1 cellular context compared by ENCODE assay signal in genomic region chr12:68344126-68344525, GRCh38.
TF ChIP-seq lines count a peak whose summit lies in the region.

No MANE protein-coding gene starts in this region.

TF ChIP-seq in HepG2, 621 proteins besides CTCF, POLR2A, EP300 and RAD21 (continued from another document and continues in another):
- TF ChIP-seq SMARCE1 (IDR thresholded peaks at IDR 0.05; ENCODE audit: borderline replicate concordance) (no peak), SMAD9 (CRISPR knock-in tag; IDR thresholded peaks at IDR 0.05) (no peak), ZNF839 (CRISPR knock-in tag; IDR thresholded peaks at IDR 0.05; ENCODE audit: borderline replicate concordance) (no peak), ZBTB3 (CRISPR knock-in tag; IDR thresholded peaks at IDR 0.05; ENCODE audit: borderline replicate concordance, low read depth) (no peak), JDP2 (CRISPR knock-in tag; IDR thresholded peaks at IDR 0.05; ENCODE audit: borderline replicate concordance) (no peak), ZNF850 (CRISPR knock-in tag; conservative IDR thresholded peaks at IDR 0.05) (no peak), PHF20 (CRISPR knock-in tag; IDR thresholded peaks at IDR 0.05) (no peak), ZBTB38 (CRISPR knock-in tag; IDR thresholded peaks at IDR 0.05) (no peak), MZF1 (CRISPR knock-in tag; IDR thresholded peaks at IDR 0.05; ENCODE audit: borderline replicate concordance) (no peak), HMG20B (CRISPR knock-in tag; conservative IDR thresholded peaks at IDR 0.05) (0 out of 2 replicates have a peak, but pooled peaks have one; percentile 24), DR1 (CRISPR knock-in tag; IDR thresholded peaks at IDR 0.05) (no peak), ZSCAN21 (CRISPR knock-in tag; IDR thresholded peaks at IDR 0.05; ENCODE audit: borderline replicate concordance) (no peak), SKI (IDR thresholded peaks at IDR 0.05; ENCODE audit: partially characterized antibody) (no peak), ZNF468 (CRISPR knock-in tag; IDR thresholded peaks at IDR 0.05) (no peak), TBX3 (IDR thresholded peaks at IDR 0.05; ENCODE audit: borderline replicate concordance) (peak; percentile 61; the same call in 1 of the 2 replicates), AKAP8 (CRISPR knock-in tag; IDR thresholded peaks at IDR 0.05) (no peak), MTA1 (CRISPR knock-in tag; IDR thresholded peaks at IDR 0.05; ENCODE audit: borderline replicate concordance) (no peak), CAMTA2 (CRISPR knock-in tag; IDR thresholded peaks at IDR 0.05; ENCODE audit: borderline replicate concordance) (no peak), ZNF101 (CRISPR knock-in tag; IDR thresholded peaks at IDR 0.05; ENCODE audit: borderline replicate concordance, low read depth) (no peak), TIGD3 (CRISPR knock-in tag; IDR thresholded peaks at IDR 0.05; ENCODE audit: borderline replicate concordance) (no peak), REXO4 (CRISPR knock-in tag; IDR thresholded peaks at IDR 0.05; ENCODE audit: borderline replicate concordance) (no peak), NR0B2 (CRISPR knock-in tag; IDR thresholded peaks at IDR 0.05) (no peak), ZNF260 (CRISPR knock-in tag; IDR thresholded peaks at IDR 0.05; ENCODE audit: borderline replicate concordance, low read depth) (no peak), YY1 (IDR thresholded peaks at IDR 0.05; ENCODE audit: insufficient read depth, insufficient replicate concordance, low read depth, low read length) (no peak), HDAC1 (CRISPR knock-in tag; IDR thresholded peaks at IDR 0.05) (peak; percentile 65), NR2F2 (IDR thresholded peaks at IDR 0.05; ENCODE audit: borderline replicate concordance, low read depth) (peak; percentile 36; the same call in 1 of the 2 replicates), ZNF30 (CRISPR knock-in tag; IDR thresholded peaks at IDR 0.05) (no peak), SMC3 (IDR thresholded peaks at IDR 0.05; ENCODE audit: low read length) (no peak), BCL3 (CRISPR knock-in tag; IDR thresholded peaks at IDR 0.05) (no peak), ATF7-NPFF (CRISPR knock-in tag; IDR thresholded peaks at IDR 0.05; ENCODE audit: low read depth) (no peak)
- TF ChIP-seq, protein P1, sequence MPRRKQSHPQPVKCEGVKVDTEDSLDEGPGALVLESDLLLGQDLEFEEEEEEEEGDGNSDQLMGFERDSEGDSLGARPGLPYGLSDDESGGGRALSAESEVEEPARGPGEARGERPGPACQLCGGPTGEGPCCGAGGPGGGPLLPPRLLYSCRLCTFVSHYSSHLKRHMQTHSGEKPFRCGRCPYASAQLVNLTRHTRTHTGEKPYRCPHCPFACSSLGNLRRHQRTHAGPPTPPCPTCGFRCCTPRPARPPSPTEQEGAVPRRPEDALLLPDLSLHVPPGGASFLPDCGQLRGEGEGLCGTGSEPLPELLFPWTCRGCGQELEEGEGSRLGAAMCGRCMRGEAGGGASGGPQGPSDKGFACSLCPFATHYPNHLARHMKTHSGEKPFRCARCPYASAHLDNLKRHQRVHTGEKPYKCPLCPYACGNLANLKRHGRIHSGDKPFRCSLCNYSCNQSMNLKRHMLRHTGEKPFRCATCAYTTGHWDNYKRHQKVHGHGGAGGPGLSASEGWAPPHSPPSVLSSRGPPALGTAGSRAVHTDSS (CRISPR knock-in tag; conservative IDR thresholded peaks at IDR 0.05): no peak
- TF ChIP-seq, protein P2, sequence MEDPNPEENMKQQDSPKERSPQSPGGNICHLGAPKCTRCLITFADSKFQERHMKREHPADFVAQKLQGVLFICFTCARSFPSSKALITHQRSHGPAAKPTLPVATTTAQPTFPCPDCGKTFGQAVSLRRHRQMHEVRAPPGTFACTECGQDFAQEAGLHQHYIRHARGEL (CRISPR knock-in tag; IDR thresholded peaks at IDR 0.05): no peak
- TF ChIP-seq, protein P3, sequence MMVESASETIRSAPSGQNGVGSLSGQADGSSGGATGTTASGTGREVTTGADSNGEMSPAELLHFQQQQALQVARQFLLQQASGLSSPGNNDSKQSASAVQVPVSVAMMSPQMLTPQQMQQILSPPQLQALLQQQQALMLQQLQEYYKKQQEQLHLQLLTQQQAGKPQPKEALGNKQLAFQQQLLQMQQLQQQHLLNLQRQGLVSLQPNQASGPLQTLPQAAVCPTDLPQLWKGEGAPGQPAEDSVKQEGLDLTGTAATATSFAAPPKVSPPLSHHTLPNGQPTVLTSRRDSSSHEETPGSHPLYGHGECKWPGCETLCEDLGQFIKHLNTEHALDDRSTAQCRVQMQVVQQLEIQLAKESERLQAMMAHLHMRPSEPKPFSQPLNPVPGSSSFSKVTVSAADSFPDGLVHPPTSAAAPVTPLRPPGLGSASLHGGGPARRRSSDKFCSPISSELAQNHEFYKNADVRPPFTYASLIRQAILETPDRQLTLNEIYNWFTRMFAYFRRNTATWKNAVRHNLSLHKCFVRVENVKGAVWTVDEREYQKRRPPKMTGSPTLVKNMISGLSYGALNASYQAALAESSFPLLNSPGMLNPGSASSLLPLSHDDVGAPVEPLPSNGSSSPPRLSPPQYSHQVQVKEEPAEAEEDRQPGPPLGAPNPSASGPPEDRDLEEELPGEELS (CRISPR knock-in tag; IDR thresholded peaks at IDR 0.05): peak; percentile 91
- TF ChIP-seq, protein P4, sequence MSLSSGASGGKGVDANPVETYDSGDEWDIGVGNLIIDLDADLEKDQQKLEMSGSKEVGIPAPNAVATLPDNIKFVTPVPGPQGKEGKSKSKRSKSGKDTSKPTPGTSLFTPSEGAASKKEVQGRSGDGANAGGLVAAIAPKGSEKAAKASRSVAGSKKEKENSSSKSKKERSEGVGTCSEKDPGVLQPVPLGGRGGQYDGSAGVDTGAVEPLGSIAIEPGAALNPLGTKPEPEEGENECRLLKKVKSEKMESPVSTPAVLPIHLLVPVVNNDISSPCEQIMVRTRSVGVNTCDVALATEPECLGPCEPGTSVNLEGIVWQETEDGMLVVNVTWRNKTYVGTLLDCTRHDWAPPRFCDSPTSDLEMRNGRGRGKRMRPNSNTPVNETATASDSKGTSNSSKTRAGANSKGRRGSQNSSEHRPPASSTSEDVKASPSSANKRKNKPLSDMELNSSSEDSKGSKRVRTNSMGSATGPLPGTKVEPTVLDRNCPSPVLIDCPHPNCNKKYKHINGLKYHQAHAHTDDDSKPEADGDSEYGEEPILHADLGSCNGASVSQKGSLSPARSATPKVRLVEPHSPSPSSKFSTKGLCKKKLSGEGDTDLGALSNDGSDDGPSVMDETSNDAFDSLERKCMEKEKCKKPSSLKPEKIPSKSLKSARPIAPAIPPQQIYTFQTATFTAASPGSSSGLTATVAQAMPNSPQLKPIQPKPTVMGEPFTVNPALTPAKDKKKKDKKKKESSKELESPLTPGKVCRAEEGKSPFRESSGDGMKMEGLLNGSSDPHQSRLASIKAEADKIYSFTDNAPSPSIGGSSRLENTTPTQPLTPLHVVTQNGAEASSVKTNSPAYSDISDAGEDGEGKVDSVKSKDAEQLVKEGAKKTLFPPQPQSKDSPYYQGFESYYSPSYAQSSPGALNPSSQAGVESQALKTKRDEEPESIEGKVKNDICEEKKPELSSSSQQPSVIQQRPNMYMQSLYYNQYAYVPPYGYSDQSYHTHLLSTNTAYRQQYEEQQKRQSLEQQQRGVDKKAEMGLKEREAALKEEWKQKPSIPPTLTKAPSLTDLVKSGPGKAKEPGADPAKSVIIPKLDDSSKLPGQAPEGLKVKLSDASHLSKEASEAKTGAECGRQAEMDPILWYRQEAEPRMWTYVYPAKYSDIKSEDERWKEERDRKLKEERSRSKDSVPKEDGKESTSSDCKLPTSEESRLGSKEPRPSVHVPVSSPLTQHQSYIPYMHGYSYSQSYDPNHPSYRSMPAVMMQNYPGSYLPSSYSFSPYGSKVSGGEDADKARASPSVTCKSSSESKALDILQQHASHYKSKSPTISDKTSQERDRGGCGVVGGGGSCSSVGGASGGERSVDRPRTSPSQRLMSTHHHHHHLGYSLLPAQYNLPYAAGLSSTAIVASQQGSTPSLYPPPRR (CRISPR knock-in tag; IDR thresholded peaks at IDR 0.05; ENCODE audit: borderline replicate concordance): peak; percentile 25; the same call in 1 of the 2 replicates
- TF ChIP-seq, protein P5, sequence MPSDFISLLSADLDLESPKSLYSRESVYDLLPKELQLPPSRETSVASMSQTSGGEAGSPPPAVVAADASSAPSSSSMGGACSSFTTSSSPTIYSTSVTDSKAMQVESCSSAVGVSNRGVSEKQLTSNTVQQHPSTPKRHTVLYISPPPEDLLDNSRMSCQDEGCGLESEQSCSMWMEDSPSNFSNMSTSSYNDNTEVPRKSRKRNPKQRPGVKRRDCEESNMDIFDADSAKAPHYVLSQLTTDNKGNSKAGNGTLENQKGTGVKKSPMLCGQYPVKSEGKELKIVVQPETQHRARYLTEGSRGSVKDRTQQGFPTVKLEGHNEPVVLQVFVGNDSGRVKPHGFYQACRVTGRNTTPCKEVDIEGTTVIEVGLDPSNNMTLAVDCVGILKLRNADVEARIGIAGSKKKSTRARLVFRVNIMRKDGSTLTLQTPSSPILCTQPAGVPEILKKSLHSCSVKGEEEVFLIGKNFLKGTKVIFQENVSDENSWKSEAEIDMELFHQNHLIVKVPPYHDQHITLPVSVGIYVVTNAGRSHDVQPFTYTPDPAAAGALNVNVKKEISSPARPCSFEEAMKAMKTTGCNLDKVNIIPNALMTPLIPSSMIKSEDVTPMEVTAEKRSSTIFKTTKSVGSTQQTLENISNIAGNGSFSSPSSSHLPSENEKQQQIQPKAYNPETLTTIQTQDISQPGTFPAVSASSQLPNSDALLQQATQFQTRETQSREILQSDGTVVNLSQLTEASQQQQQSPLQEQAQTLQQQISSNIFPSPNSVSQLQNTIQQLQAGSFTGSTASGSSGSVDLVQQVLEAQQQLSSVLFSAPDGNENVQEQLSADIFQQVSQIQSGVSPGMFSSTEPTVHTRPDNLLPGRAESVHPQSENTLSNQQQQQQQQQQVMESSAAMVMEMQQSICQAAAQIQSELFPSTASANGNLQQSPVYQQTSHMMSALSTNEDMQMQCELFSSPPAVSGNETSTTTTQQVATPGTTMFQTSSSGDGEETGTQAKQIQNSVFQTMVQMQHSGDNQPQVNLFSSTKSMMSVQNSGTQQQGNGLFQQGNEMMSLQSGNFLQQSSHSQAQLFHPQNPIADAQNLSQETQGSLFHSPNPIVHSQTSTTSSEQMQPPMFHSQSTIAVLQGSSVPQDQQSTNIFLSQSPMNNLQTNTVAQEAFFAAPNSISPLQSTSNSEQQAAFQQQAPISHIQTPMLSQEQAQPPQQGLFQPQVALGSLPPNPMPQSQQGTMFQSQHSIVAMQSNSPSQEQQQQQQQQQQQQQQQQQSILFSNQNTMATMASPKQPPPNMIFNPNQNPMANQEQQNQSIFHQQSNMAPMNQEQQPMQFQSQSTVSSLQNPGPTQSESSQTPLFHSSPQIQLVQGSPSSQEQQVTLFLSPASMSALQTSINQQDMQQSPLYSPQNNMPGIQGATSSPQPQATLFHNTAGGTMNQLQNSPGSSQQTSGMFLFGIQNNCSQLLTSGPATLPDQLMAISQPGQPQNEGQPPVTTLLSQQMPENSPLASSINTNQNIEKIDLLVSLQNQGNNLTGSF (CRISPR knock-in tag; IDR thresholded peaks at IDR 0.05): no peak
- TF ChIP-seq, protein P6, sequence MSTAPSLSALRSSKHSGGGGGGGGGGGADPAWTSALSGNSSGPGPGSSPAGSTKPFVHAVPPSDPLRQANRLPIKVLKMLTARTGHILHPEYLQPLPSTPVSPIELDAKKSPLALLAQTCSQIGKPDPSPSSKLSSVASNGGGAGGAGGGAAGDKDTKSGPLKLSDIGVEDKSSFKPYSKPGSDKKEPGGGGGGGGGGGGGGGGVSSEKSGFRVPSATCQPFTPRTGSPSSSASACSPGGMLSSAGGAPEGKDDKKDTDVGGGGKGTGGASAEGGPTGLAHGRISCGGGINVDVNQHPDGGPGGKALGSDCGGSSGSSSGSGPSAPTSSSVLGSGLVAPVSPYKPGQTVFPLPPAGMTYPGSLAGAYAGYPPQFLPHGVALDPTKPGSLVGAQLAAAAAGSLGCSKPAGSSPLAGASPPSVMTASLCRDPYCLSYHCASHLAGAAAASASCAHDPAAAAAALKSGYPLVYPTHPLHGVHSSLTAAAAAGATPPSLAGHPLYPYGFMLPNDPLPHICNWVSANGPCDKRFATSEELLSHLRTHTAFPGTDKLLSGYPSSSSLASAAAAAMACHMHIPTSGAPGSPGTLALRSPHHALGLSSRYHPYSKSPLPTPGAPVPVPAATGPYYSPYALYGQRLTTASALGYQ (CRISPR knock-in tag; IDR thresholded peaks at IDR 0.05): no peak
- TF ChIP-seq, protein P7, sequence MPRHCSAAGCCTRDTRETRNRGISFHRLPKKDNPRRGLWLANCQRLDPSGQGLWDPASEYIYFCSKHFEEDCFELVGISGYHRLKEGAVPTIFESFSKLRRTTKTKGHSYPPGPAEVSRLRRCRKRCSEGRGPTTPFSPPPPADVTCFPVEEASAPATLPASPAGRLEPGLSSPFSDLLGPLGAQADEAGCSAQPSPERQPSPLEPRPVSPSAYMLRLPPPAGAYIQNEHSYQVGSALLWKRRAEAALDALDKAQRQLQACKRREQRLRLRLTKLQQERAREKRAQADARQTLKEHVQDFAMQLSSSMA (CRISPR knock-in tag; IDR thresholded peaks at IDR 0.05): no peak
- TF ChIP-seq, protein P8, sequence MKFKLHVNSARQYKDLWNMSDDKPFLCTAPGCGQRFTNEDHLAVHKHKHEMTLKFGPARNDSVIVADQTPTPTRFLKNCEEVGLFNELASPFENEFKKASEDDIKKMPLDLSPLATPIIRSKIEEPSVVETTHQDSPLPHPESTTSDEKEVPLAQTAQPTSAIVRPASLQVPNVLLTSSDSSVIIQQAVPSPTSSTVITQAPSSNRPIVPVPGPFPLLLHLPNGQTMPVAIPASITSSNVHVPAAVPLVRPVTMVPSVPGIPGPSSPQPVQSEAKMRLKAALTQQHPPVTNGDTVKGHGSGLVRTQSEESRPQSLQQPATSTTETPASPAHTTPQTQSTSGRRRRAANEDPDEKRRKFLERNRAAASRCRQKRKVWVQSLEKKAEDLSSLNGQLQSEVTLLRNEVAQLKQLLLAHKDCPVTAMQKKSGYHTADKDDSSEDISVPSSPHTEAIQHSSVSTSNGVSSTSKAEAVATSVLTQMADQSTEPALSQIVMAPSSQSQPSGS (CRISPR knock-in tag; IDR thresholded peaks at IDR 0.05): peak; percentile 66; the same call in 1 of the 2 replicates
